14 cellular contexts compared by ENCODE assay signal in genomic region chr11:61908730-61909622, GRCh38. TPM values are rescaled to one million over a fixed set of nuclear protein-coding genes. Genes with fewer than 3 reads are reported as not detected.
DNase-seq lines count a peak whose midpoint lies in the region; ATAC-seq, FAIRE-seq and TF ChIP-seq lines count a peak whose summit lies in the region.
"Had no signal": no experiment of that assay in that cellular context is flagged by ENCODE, and none has a peak within 500 bp of the region (broad histone marks: within the 10 kb centered on the region; RNA-seq: fewer than 3 reads in every experiment).

No MANE protein-coding gene starts in this region.

- no peaks in the 10 kb centered on the region for H3K9me3 Mint-ChIP-seq in nephron progenitor cell
- H3K9me3 Mint-ChIP-seq: activated naive CD4-positive, alpha-beta T cell treated with anti-CD3 and anti-CD28 coated beads, Interleukin-2, amount 10 ng/mL, durations not matched to agents 7 days and 5 days; endodermal cell had no signal

- H3K4me3 ChIP-seq in K562 (no peak overlapping the region), iPS-20b (ENCODE audit: low read length) (no peak overlapping the region)
- H3K4me3 ChIP-seq: SJSA1 had no signal

- peaks cover 55% of the 10 kb centered on the region; the same call in 2 of the 3 replicates for H3K36me3 ChIP-seq in K562 (ENCODE audit: control insufficient read depth, insufficient read depth, low read length)
- H3K36me3 ChIP-seq in iPS-20b (ENCODE audit: insufficient read depth, low read depth, low read length) = no peaks in the 10 kb centered on the region
- H3K36me3 ChIP-seq: brain microvascular endothelial cell, SJSA1 had no signal

- CTCF ChIA-PET in K562 (lab: Yijun Ruan, JAX; ENCODE audit: low intra/inter-chr PET ratio) = no interaction called here

- peak overlapping the region; percentile 35 for H3K4me2 ChIP-seq in K562 (ENCODE audit: insufficient read depth, low read length)

- H3K27ac Mint-ChIP-seq in nephron progenitor cell (no peak overlapping the region), T-helper 17 cell (no peak overlapping the region)
- H3K27ac Mint-ChIP-seq: activated naive CD4-positive, alpha-beta T cell treated with anti-CD3 and anti-CD28 coated beads, Interleukin-2, amount 10 ng/mL, durations not matched to agents 7 days and 5 days; endodermal cell had no signal

- peaks cover 9% of the 10 kb centered on the region for H3K27me3 Mint-ChIP-seq in nephron progenitor cell (ENCODE audit: low read depth, poor library complexity)
- peaks cover 22% of the 10 kb centered on the region for H3K27me3 Mint-ChIP-seq in T-helper 17 cell

- FAIRE-seq in K562 (lab: Jason Lieb, UNC) = peak; percentile 37

- H3K4me1 ChIP-seq in K562 (replicated peaks in 1 of 2; ENCODE audit: control insufficient read depth in 2 of 2, insufficient read depth in 2 of 2, low read length in 2 of 2) (peaks cover 14 to 70% of the 10 kb centered on the region in 2 experiments), iPS-20b (ENCODE audit: insufficient read depth, low read length) (peaks cover 13% of the 10 kb centered on the region; the same call in 1 of the 2 replicates)
- H3K4me1 ChIP-seq: Caco-2, SJSA1 had no signal

- H3K4me1 Mint-ChIP-seq in nephron progenitor cell = peaks cover 62% of the 10 kb centered on the region
- peaks cover 3% of the 10 kb centered on the region for H3K4me1 Mint-ChIP-seq in T-helper 17 cell
- H3K4me1 Mint-ChIP-seq: activated naive CD4-positive, alpha-beta T cell treated with anti-CD3 and anti-CD28 coated beads, Interleukin-2, amount 10 ng/mL, durations not matched to agents 7 days and 5 days had no signal

- H3K9me1 ChIP-seq in K562 (ENCODE audit: control insufficient read depth, insufficient read depth, low read length) = peaks cover 12% of the 10 kb centered on the region

- H3K27me3 ChIP-seq in K562 (ENCODE audit: control insufficient read depth in 2 of 2, insufficient read depth in 2 of 2, low read length in 2 of 2) (no peaks in the 10 kb centered on the region), iPS-20b (ENCODE audit: insufficient read depth, low read length) (no peaks in the 10 kb centered on the region)
- H3K27me3 ChIP-seq: brain microvascular endothelial cell, SJSA1 had no signal

- no peak for TF ChIP-seq RAD21 in K562 (CRISPR knock-in tag; conservative IDR thresholded peaks at IDR 0.05 in 1 of 2, IDR thresholded peaks at IDR 0.05 in 1 of 2)

- no peak overlapping the region for H2AFZ ChIP-seq in K562 (ENCODE audit: low read depth, low read length)

- TF ChIP-seq EP300 in K562 (IDR thresholded peaks at IDR 0.05; ENCODE audit: low read length) = no peak

- peaks cover 55% of the 10 kb centered on the region for H3K79me2 ChIP-seq in K562 (ENCODE audit: control insufficient read depth, insufficient read depth, low read length)

- in situ Hi-C loops in K562 (cut with MboI) = no loop called here

- no TSS peak for BruUV-seq in K562 (replicated peaks; lab: Mats Ljungman, UMichigan)

- H3K4me3 Mint-ChIP-seq in nephron progenitor cell (no peak overlapping the region), T-helper 17 cell (no peak overlapping the region)
- H3K4me3 Mint-ChIP-seq: activated naive CD4-positive, alpha-beta T cell treated with anti-CD3 and anti-CD28 coated beads, Interleukin-2, amount 10 ng/mL, durations not matched to agents 7 days and 5 days; endodermal cell had no signal

- no peaks in the 10 kb centered on the region for H3K36me3 Mint-ChIP-seq in nephron progenitor cell (ENCODE audit: low read depth)
- H3K36me3 Mint-ChIP-seq in T-helper 17 cell (ENCODE audit: low read depth) = no peaks in the 10 kb centered on the region
- H3K36me3 Mint-ChIP-seq: activated naive CD4-positive, alpha-beta T cell treated with anti-CD3 and anti-CD28 coated beads, Interleukin-2, amount 10 ng/mL, durations not matched to agents 7 days and 5 days had no signal

- intact Hi-C loops in K562 (cut with micrococcal nuclease) = no loop called here

- H3K9ac ChIP-seq in K562 (ENCODE audit: insufficient read depth in 1 of 2, low read depth in 2 of 2, low read length in 2 of 2) (peak overlapping the region in 1 of 2 experiments; percentile 88; a peak in 3 of 4 replicates), iPS-20b (ENCODE audit: low read depth, low read length) (peak overlapping the region; percentile 55; the same call in 1 of the 2 replicates)

- TF ChIP-seq CTCF in K562 (IDR thresholded peaks at IDR 0.05 in 2 of 3, conservative IDR thresholded peaks at IDR 0.05 in 1 of 3; ENCODE audit: insufficient read depth in 2 of 3, low read depth in 1 of 3, low read length in 3 of 3) (no peak), nephron progenitor cell (IDR thresholded peaks at IDR 0.05) (no peak)

- H3K27ac ChIP-seq in K562 (ENCODE audit: extremely low read depth, low read depth, low read length) (peak overlapping the region; percentile 47; the same call in 2 of the 3 replicates), iPS-20b (ENCODE audit: low read length) (no peak overlapping the region)
- H3K27ac ChIP-seq: brain microvascular endothelial cell, SJSA1 had no signal

- WGBS in K562 (ENCODE audit: insufficient coverage, low coverage, missing lambda C conversion rate) = 53% methylated on average over 6 of the region's 12 CpGs

- peaks cover 24% of the 10 kb centered on the region; the same call in 1 of the 2 replicates for H4K20me1 ChIP-seq in K562 (replicated peaks; ENCODE audit: control insufficient read depth, insufficient read depth, low read length)

- POLR2A ChIA-PET in K562 (lab: Yijun Ruan, JAX) = interaction anchor here (0.6 to 2.4 kb wide), 10 partner anchors 8 to 200 kb away, joined by 3 to 9 read pairs (median 4); partner anchors contain the start of gene RAB3IL1

- DNase-seq in Ammon's horn (ENCODE audit: low spot score) = peak; percentile 47
- DNase-seq in K562 (ENCODE audit: extremely low read depth in 1 of 4, low spot score in 3 of 4) = peak; percentile 59 to 78 (median 67)
- peak; percentile 52 for DNase-seq in nephron progenitor cell
- DNase-seq in COLO829 (ENCODE audit: low spot score) = no peak
- DNase-seq in T-helper 17 cell = no peak
- DNase-seq: activated naive CD4-positive, alpha-beta T cell treated with anti-CD3 and anti-CD28 coated beads, Interleukin-2, amount 10 ng/mL, durations not matched to agents 7 days and 5 days; brain microvascular endothelial cell; Caco-2; endodermal cell; foreskin fibroblast had no signal

- peak; percentile 76 for ATAC-seq in K562
- ATAC-seq in T-helper 17 cell = no peak
- no peak for ATAC-seq in GM18907 (IDR thresholded peaks at IDR 0.05; ENCODE audit: unreplicated experiment)
- no peak for ATAC-seq in HG02970 (IDR thresholded peaks at IDR 0.05; ENCODE audit: low FRiP score, unreplicated experiment)

- no peaks in the 10 kb centered on the region for H3K9me3 ChIP-seq in K562 (replicated peaks; ENCODE audit: control insufficient read depth, insufficient read depth, low read depth, low read length)
- H3K9me3 ChIP-seq in iPS-20b (ENCODE audit: insufficient read depth, low read depth, low read length) = no peaks in the 10 kb centered on the region
- no peaks in the 10 kb centered on the region for H3K9me3 ChIP-seq in T-helper 17 cell (ENCODE audit: control insufficient read depth, low read length, poor library complexity, severe bottlenecking)
- H3K9me3 ChIP-seq: Caco-2, SJSA1 had no signal

- TF ChIP-seq POLR2A in K562 (conservative IDR thresholded peaks at IDR 0.05) = no peak

RNA-seq across cellular contexts. Expression of gene RAB3IL1, which starts 8.4 kb away (rescaled TPM):
- 21.2 and 46.4 TPM in 2 replicates for total RNA-seq in K562 (2011; cell fraction: chromatin; rRNA removed; ENCODE audit: low replicate concordance)
- total RNA-seq in K562 (2011; cell fraction: nucleolus; rRNA removed) = 27.3 and 33.0 TPM in 2 replicates
- total RNA-seq in K562 (2011; cell fraction: nucleoplasm; rRNA removed) = 19.3 and 24.0 TPM in 2 replicates
- total RNA-seq in K562 (2014; rRNA removed) = 17.6 and 19.8 TPM in 2 replicates
- 2.0 and 3.7 TPM in 2 replicates for total RNA-seq in K562 (2014; rRNA removed; fragmentation: Illumina TruSeq; extraction: Trizol)
- total RNA-seq in K562 (2015; rRNA removed; fragmentation: Illumina TruSeq; extraction: Trizol) = 8.9 and 10.3 TPM in 2 replicates
- total RNA-seq in K562 (2021) = 42.6 and 46.2 TPM in 2 replicates
- polyA plus RNA-seq in K562 (2011; rRNA removed) = 15.5 and 17.7 TPM in 2 replicates
- 18.3 and 41.7 TPM in 2 replicates for polyA plus RNA-seq in K562 (2011; cell fraction: cytosol; rRNA removed)
- 25.8 and 42.6 TPM in 2 replicates for polyA plus RNA-seq in K562 (2011; cell fraction: nucleus; rRNA removed)
- polyA plus RNA-seq in K562 (2012) = 15.9 and 29.1 TPM in 2 replicates
- 25.1 and 31.8 TPM in 2 replicates for polyA plus RNA-seq in K562 (2014; fragmentation: Illumina TruSeq; extraction: Trizol)
- polyA plus RNA-seq in K562 (2014; fragmentation: Nextera tagmentation; extraction: Ambion mirVana) = under 1 TPM; 0.15 to 0.25 TPM
- polyA plus RNA-seq in K562 (2014; rRNA removed) = 28.2 and 29.7 TPM in 2 replicates
- 6.1 and 11.2 TPM in 2 replicates for polyA minus RNA-seq in K562 (2011; rRNA and poly(A)+ RNA removed)
- 22.8 and 26.0 TPM in 2 replicates for polyA minus RNA-seq in K562 (2011; cell fraction: cytosol; rRNA and poly(A)+ RNA removed)
- polyA minus RNA-seq in K562 (2011; cell fraction: nucleus; rRNA and poly(A)+ RNA removed) = 13.3 and 13.9 TPM in 2 replicates
- not detected for total RNA-seq in T-helper 17 cell

RNA-seq across cellular contexts. Expression of gene FADS3, which starts 17.6 kb away (rescaled TPM):
- 196 and 689 TPM in 2 replicates for total RNA-seq in K562 (2011; cell fraction: chromatin; rRNA removed; ENCODE audit: low replicate concordance)
- 626 and 786 TPM in 2 replicates for total RNA-seq in K562 (2011; cell fraction: nucleolus; rRNA removed)
- total RNA-seq in K562 (2011; cell fraction: nucleoplasm; rRNA removed) = 287 and 362 TPM in 2 replicates
- total RNA-seq in K562 (2014; rRNA removed) = 92.7 and 125 TPM in 2 replicates
- 18.6 and 32.4 TPM in 2 replicates for total RNA-seq in K562 (2014; rRNA removed; fragmentation: Illumina TruSeq; extraction: Trizol)
- total RNA-seq in K562 (2015; rRNA removed; fragmentation: Illumina TruSeq; extraction: Trizol) = 55.1 and 55.3 TPM in 2 replicates
- 105 and 106 TPM in 2 replicates for total RNA-seq in K562 (2021)
- polyA plus RNA-seq in K562 (2011; rRNA removed) = 148 and 226 TPM in 2 replicates
- 155 and 315 TPM in 2 replicates for polyA plus RNA-seq in K562 (2011; cell fraction: cytosol; rRNA removed)
- polyA plus RNA-seq in K562 (2011; cell fraction: nucleus; rRNA removed) = 2,057 and 2,412 TPM in 2 replicates
- polyA plus RNA-seq in K562 (2012) = 65.8 and 82.0 TPM in 2 replicates
- polyA plus RNA-seq in K562 (2014; fragmentation: Illumina TruSeq; extraction: Trizol) = 92.0 and 101 TPM in 2 replicates
- polyA plus RNA-seq in K562 (2014; fragmentation: Nextera tagmentation; extraction: Ambion mirVana) = 1 to 10 TPM in 1 of 2 experiments, under 1 TPM in 1; 0.97 to 3.3 TPM
- 133 and 139 TPM in 2 replicates for polyA plus RNA-seq in K562 (2014; rRNA removed)
- polyA minus RNA-seq in K562 (2011; rRNA and poly(A)+ RNA removed) = 33.8 and 64.4 TPM in 2 replicates
- 109 and 120 TPM in 2 replicates for polyA minus RNA-seq in K562 (2011; cell fraction: cytosol; rRNA and poly(A)+ RNA removed)
- polyA minus RNA-seq in K562 (2011; cell fraction: nucleus; rRNA and poly(A)+ RNA removed) = 200 TPM in 2 replicates
- 10 to 100 TPM in 1 of 2 donors, 1 to 10 TPM in 1; 8.5 to 14.5 TPM for total RNA-seq in T-helper 17 cell

RNA-seq across cellular contexts. Expression of gene BEST1, which starts 41.2 kb away (rescaled TPM):
- total RNA-seq in K562 (2011; cell fraction: chromatin; rRNA removed; ENCODE audit: low replicate concordance) = 4.5 and 6.1 TPM in 2 replicates
- 4.7 and 5.5 TPM in 2 replicates for total RNA-seq in K562 (2011; cell fraction: nucleolus; rRNA removed)
- total RNA-seq in K562 (2011; cell fraction: nucleoplasm; rRNA removed) = 4.4 and 5.5 TPM in 2 replicates
- total RNA-seq in K562 (2014; rRNA removed) (0.36 and 0.61 TPM in 2 replicates), K562 (2014; rRNA removed; fragmentation: Illumina TruSeq; extraction: Trizol) (0.35 and 0.40 TPM in 2 replicates), K562 (2015; rRNA removed; fragmentation: Illumina TruSeq; extraction: Trizol) (0.07 and 0.11 TPM in 2 replicates), K562 (2021) (0.85 and 1.0 TPM in 2 replicates), T-helper 17 cell (under 1 TPM; 0.26 to 0.35 TPM)
- polyA plus RNA-seq in K562 (2011; rRNA removed) (0.22 and 0.49 TPM in 2 replicates), K562 (2014; fragmentation: Illumina TruSeq; extraction: Trizol) (0.73 and 0.86 TPM in 2 replicates), K562 (2014; fragmentation: Nextera tagmentation; extraction: Ambion mirVana) (under 1 TPM; 0.27 to 0.62 TPM), K562 (2014; rRNA removed) (1.3 TPM in 2 replicates)
- polyA plus RNA-seq in K562 (2011; cell fraction: cytosol; rRNA removed) = 0.15 and 0.35 TPM in 2 replicates
- polyA plus RNA-seq in K562 (2011; cell fraction: nucleus; rRNA removed) = 1.4 and 1.9 TPM in 2 replicates
- 1.0 and 15.0 TPM in 2 replicates for polyA plus RNA-seq in K562 (2012)
- 0.28 and 0.66 TPM in 2 replicates for polyA minus RNA-seq in K562 (2011; rRNA and poly(A)+ RNA removed)
- not detected in 2 replicates for polyA minus RNA-seq in K562 (2011; cell fraction: cytosol; rRNA and poly(A)+ RNA removed)
- polyA minus RNA-seq in K562 (2011; cell fraction: nucleus; rRNA and poly(A)+ RNA removed) = 0.67 and 2.3 TPM in 2 replicates

RNA-seq across cellular contexts. Expression of gene FTH1, which starts 58.5 kb away (rescaled TPM):
- 340 and 424 TPM in 2 replicates for total RNA-seq in K562 (2011; cell fraction: chromatin; rRNA removed; ENCODE audit: low replicate concordance)
- 235 and 254 TPM in 2 replicates for total RNA-seq in K562 (2011; cell fraction: nucleolus; rRNA removed)
- total RNA-seq in K562 (2011; cell fraction: nucleoplasm; rRNA removed) = 466 and 809 TPM in 2 replicates
- total RNA-seq in K562 (2014; rRNA removed) (542 and 714 TPM in 2 replicates), K562 (2014; rRNA removed; fragmentation: Illumina TruSeq; extraction: Trizol) (854 and 941 TPM in 2 replicates), K562 (2015; rRNA removed; fragmentation: Illumina TruSeq; extraction: Trizol) (794 and 802 TPM in 2 replicates), K562 (2021) (1,987 and 1,991 TPM in 2 replicates), T-helper 17 cell (1,000 to 10,000 TPM; 1,744 to 2,260 TPM)
- polyA plus RNA-seq in K562 (2011; rRNA removed) (692 and 749 TPM in 2 replicates), K562 (2014; fragmentation: Illumina TruSeq; extraction: Trizol) (2,369 and 3,146 TPM in 2 replicates), K562 (2014; fragmentation: Nextera tagmentation; extraction: Ambion mirVana) (100 to 1,000 TPM; 370 to 426 TPM), K562 (2014; rRNA removed) (1,104 and 1,916 TPM in 2 replicates)
- 753 and 1,113 TPM in 2 replicates for polyA plus RNA-seq in K562 (2011; cell fraction: cytosol; rRNA removed)
- polyA plus RNA-seq in K562 (2011; cell fraction: nucleus; rRNA removed) = 360 and 464 TPM in 2 replicates
- polyA plus RNA-seq in K562 (2012) = 2,840 and 5,114 TPM in 2 replicates
- polyA minus RNA-seq in K562 (2011; rRNA and poly(A)+ RNA removed) = 797 and 971 TPM in 2 replicates
- 687 and 1,035 TPM in 2 replicates for polyA minus RNA-seq in K562 (2011; cell fraction: cytosol; rRNA and poly(A)+ RNA removed)
- polyA minus RNA-seq in K562 (2011; cell fraction: nucleus; rRNA and poly(A)+ RNA removed) = 101 and 228 TPM in 2 replicates

Comparison
In these comparisons a context has a peak if more than half of its experiments do, and no peak if none do; other contexts are left out.
1. DNase-seq: peak in Ammon's horn (single experiment), K562 (4 of 4) and nephron progenitor cell (single experiment); none in COLO829 (single experiment) and T-helper 17 cell (0 of 3).